Comparison of ENCODE assay signal across 8 cellular contexts in the genomic region with DNA sequence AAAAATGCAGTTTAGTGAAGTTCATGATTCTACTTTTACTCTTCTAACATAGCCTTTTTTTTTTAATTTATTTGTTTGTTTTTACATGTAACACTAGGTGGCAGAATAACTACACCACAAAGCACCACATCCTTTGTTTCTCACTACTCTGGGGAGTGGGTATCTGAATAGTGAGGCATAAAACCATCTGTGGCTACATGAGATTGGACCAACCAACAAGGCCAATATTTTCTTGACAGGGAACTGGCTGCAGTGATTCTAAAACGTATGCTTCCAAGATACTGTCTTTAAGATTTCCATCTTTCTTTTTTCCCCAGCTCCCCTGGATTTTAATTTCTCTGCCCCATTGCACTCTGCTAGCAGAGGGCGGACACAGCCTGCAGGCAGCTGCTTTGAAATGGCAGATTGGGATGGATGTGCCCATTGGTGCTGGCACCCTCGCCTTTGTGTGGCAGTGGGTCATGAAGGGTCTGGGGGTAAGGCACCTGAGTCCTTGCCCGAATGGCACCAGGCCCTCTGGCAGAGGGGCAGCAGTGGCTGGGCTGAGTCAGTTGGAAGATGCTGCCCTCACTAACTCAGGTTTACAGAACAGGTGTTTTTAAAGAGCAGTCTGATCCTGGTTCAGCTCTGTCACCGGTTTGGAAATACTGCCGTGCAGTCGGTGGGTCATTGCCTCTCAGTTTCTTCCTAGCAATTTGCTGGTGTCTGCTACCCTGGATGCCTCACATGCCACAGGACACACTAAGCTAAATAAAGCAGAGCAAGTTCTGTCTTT.
DNase-seq lines count a peak whose midpoint lies in the region; ATAC-seq and TF ChIP-seq lines count a peak whose summit lies in the region.

No MANE protein-coding gene starts in this region.

- H3K4me1 ChIP-seq in mammary epithelial cell (ENCODE audit: insufficient read depth, low read length) (peaks cover 37% of the 10 kb centered on the region), smooth muscle cell (ENCODE audit: low read depth) (peaks cover 86% of the 10 kb centered on the region)

- WGBS in mammary epithelial cell (ENCODE audit: low coverage, missing lambda C conversion rate), result 55% methylated on average over 7 of the region's 7 CpGs
- 26% methylated on average over 7 of the region's 7 CpGs for WGBS in smooth muscle cell (ENCODE audit: low lambda C conversion rate)

- H2AFZ ChIP-seq in mammary epithelial cell (ENCODE audit: low read depth, low read length) (no peak overlapping the region), smooth muscle cell (ENCODE audit: low read depth) (no peak overlapping the region)

- intact Hi-C loops in mammary epithelial cell (cut with micrococcal nuclease), result loop anchor here (1.0 to 5.0 kb wide), 9 partner anchors 111 to 576 kb away; no protein-coding TSS in a partner anchor

- H3K27ac ChIP-seq in mammary epithelial cell (ENCODE audit: insufficient read depth, low read depth, low read length), result peak overlapping the region; percentile 22
- H3K27ac ChIP-seq in smooth muscle cell (ENCODE audit: low read depth), result peak overlapping the region; percentile 94

- TF ChIP-seq CTCF in mammary epithelial cell (conservative IDR thresholded peaks at IDR 0.05 in 1 of 2, IDR thresholded peaks at IDR 0.05 in 1 of 2; ENCODE audit: extremely low read depth in 1 of 2, insufficient read depth in 1 of 2, low read depth in 1 of 2, low read length in 2 of 2) (peak; percentile 29 to 62), smooth muscle cell (IDR thresholded peaks at IDR 0.05; ENCODE audit: borderline replicate concordance, insufficient read depth, poor library complexity, severe bottlenecking) (peak; percentile 68)

- H3K9ac ChIP-seq in mammary epithelial cell (ENCODE audit: insufficient read depth, low read length) (no peak overlapping the region), smooth muscle cell (ENCODE audit: low read depth) (no peak overlapping the region)

- BruUV-seq in mammary epithelial cell (replicated peaks; lab: Mats Ljungman, UMichigan), result no TSS peak

- H4K20me1 ChIP-seq in mammary epithelial cell (ENCODE audit: insufficient read depth, low read length) (no peaks in the 10 kb centered on the region), smooth muscle cell (ENCODE audit: low read depth) (no peaks in the 10 kb centered on the region)

- in situ Hi-C loops in mammary epithelial cell (cut with MboI; ENCODE audit: low sequenced_read_pairs in 2 of 2), result loop anchor here (5.0 to 10.0 kb wide), 3 partner anchors 306 to 576 kb away; no protein-coding TSS in a partner anchor

- H3K9me3 ChIP-seq in mammary epithelial cell (replicated peaks; ENCODE audit: insufficient read depth, low read length) (no peaks in the 10 kb centered on the region), smooth muscle cell (replicated peaks; ENCODE audit: low read depth) (no peaks in the 10 kb centered on the region)

- ATAC-seq in HG02884 (IDR thresholded peaks at IDR 0.05; ENCODE audit: unreplicated experiment) (no peak), HG03432 (IDR thresholded peaks at IDR 0.05; ENCODE audit: unreplicated experiment) (no peak)

- H3K4me3 ChIP-seq in mammary epithelial cell (replicated peaks in 1 of 3; ENCODE audit: insufficient read depth in 1 of 3, low read depth in 2 of 3, low read length in 3 of 3) (no peak overlapping the region), smooth muscle cell (no peak overlapping the region)

- no peaks in the 10 kb centered on the region for H3K27me3 ChIP-seq in mammary epithelial cell (ENCODE audit: insufficient read depth, low read length)
- no peaks in the 10 kb centered on the region for H3K27me3 ChIP-seq in smooth muscle cell (ENCODE audit: low read depth)

- H3F3A ChIP-seq in smooth muscle cell (ENCODE audit: low read depth), result peaks cover 46% of the 10 kb centered on the region

- H3K79me2 ChIP-seq in mammary epithelial cell (ENCODE audit: insufficient read depth, low read length) (no peaks in the 10 kb centered on the region), smooth muscle cell (ENCODE audit: low read depth) (peaks cover 8% of the 10 kb centered on the region)

- CTCF ChIA-PET in mammary epithelial cell (lab: Charles Lee; ENCODE audit: low non-redundant PET), result no interaction called here

- dilution Hi-C loops in mammary epithelial cell (cut with HindIII; ENCODE audit: low sequenced_read_pairs), result loop anchor here (25.0 kb wide), 1 partner anchor 311 kb away; no protein-coding TSS in a partner anchor

- DNase-seq in D341Med (ENCODE audit: low spot score) (peak; percentile 52), HCEC 1CT (peak; percentile 57), NCI-H524 (lab: John Stamatoyannopoulos, UW) (peak; percentile 54 to 81), mammary epithelial cell (peak; percentile 35), iris pigment epithelial cell (ENCODE audit: low read depth) (peak; percentile 81), smooth muscle cell (lab: John Stamatoyannopoulos, UW; ENCODE audit: unreplicated experiment) (no peak)

- no peaks in the 10 kb centered on the region for H3K36me3 ChIP-seq in mammary epithelial cell (ENCODE audit: insufficient read depth, low read length)
- no peaks in the 10 kb centered on the region for H3K36me3 ChIP-seq in smooth muscle cell (ENCODE audit: low read depth)

- H3K4me2 ChIP-seq in mammary epithelial cell (ENCODE audit: insufficient read depth, low read depth, low read length), result no peak overlapping the region
- H3K4me2 ChIP-seq in smooth muscle cell, result peak overlapping the region; percentile 71
